Comparison of ENCODE assay signal across 18 cellular contexts in the genomic region with DNA sequence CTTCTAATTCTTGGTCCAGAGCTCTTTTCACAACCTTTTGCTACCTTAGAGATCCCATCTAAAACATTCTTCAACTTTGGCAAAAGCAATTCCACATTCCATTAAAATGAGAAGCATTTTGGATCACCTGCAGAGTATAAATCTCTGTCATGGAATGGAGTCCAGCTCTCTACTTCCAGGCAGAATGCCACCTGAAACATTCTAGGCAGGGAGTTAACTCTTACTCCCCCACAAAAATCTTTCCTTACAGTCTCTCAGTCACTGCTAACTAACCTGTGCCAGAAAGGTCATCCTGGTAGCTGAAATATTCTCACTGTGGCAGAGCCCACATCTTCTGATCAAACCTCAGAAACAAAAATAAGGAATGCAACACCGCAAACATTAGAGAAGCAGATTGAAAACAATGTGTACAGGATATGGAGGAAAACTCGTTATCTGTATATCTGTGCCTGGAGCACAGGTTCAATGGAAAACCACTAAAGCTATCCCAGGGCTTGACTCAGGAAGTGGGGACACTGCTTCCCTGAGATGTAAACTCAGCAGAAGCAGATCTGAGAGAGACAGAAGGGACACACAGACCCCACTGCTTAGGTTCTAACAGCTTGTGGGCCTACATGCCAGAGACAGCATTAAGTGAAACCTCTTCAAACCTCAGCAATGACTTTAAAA.
DNase-seq lines count a peak whose midpoint lies in the region; ATAC-seq and TF ChIP-seq lines count a peak whose summit lies in the region.
"Had no signal": no experiment of that assay in that cellular context is flagged by ENCODE, and none has a peak within 500 bp of the region (broad histone marks: within the 10 kb centered on the region; RNA-seq: fewer than 3 reads in every experiment).

No MANE protein-coding gene starts in this region.

- H3K4me3 ChIP-seq in ascending aorta (no peak overlapping the region), neural progenitor cell (no peak overlapping the region)
- H3K4me3 ChIP-seq: left lung, skin epidermis had no signal

- TF ChIP-seq EP300 in Ishikawa (IDR thresholded peaks at IDR 0.05; ENCODE audit: borderline replicate concordance) = peak; percentile 60

- H2AFZ ChIP-seq in neural progenitor cell (replicated peaks) = no peak overlapping the region

- no peak for TF ChIP-seq RAD21 in Ishikawa (IDR thresholded peaks at IDR 0.05; ENCODE audit: low read depth)

- no peaks in the 10 kb centered on the region for H3K9me3 Mint-ChIP-seq in neural progenitor cell

- no peaks in the 10 kb centered on the region for H3K27me3 Mint-ChIP-seq in neural progenitor cell (ENCODE audit: insufficient read depth, low read depth)
- H3K27me3 Mint-ChIP-seq: activated CD4-positive, alpha-beta T cell treated with anti-CD3 and anti-CD28 coated beads for 36 hours had no signal

- peak; percentile 12 for ATAC-seq in foreskin keratinocyte
- no peak for ATAC-seq in HG02885 (IDR thresholded peaks at IDR 0.05; ENCODE audit: poor library complexity, unreplicated experiment)
- ATAC-seq: activated CD4-positive, alpha-beta T cell treated with anti-CD3 and anti-CD28 coated beads for 36 hours; left lung had no signal

- H3K27me3 ChIP-seq in ascending aorta (no peaks in the 10 kb centered on the region), foreskin keratinocyte (peaks cover 4% of the 10 kb centered on the region), neural progenitor cell (no peaks in the 10 kb centered on the region)
- H3K27me3 ChIP-seq: left lung had no signal

- H3K36me3 ChIP-seq in ascending aorta (no peaks in the 10 kb centered on the region), neural progenitor cell (no peaks in the 10 kb centered on the region)
- H3K36me3 ChIP-seq: left lung had no signal

- H3K4me2 ChIP-seq in neural progenitor cell = no peak overlapping the region
- H3K4me2 ChIP-seq: KMS-11 had no signal

- H3K27ac Mint-ChIP-seq in neural progenitor cell = no peak overlapping the region
- H3K27ac Mint-ChIP-seq: activated CD4-positive, alpha-beta T cell treated with anti-CD3 and anti-CD28 coated beads for 36 hours had no signal

- peaks cover 28% of the 10 kb centered on the region for H3K4me1 Mint-ChIP-seq in neural progenitor cell
- H3K4me1 Mint-ChIP-seq: activated CD4-positive, alpha-beta T cell treated with anti-CD3 and anti-CD28 coated beads for 36 hours had no signal

- TF ChIP-seq CTCF in ascending aorta (IDR thresholded peaks at IDR 0.05) (no peak), foreskin keratinocyte (conservative IDR thresholded peaks at IDR 0.05) (no peak), neural progenitor cell (IDR thresholded peaks at IDR 0.05) (no peak)

- H3K9me3 ChIP-seq in ascending aorta (no peaks in the 10 kb centered on the region), neural progenitor cell (ENCODE audit: low read depth) (no peaks in the 10 kb centered on the region)
- H3K9me3 ChIP-seq: left lung had no signal

- intact Hi-C loops in ascending aorta (cut with DNase I) = no loop called here

- peaks cover 12 to 28% of the 10 kb centered on the region in 2 donors for H3K4me1 ChIP-seq in ascending aorta
- no peaks in the 10 kb centered on the region for H3K4me1 ChIP-seq in foreskin keratinocyte
- peaks cover 12% of the 10 kb centered on the region for H3K4me1 ChIP-seq in neural progenitor cell
- H3K4me1 ChIP-seq: left lung had no signal

- H3F3A ChIP-seq in neural progenitor cell (ENCODE audit: low read depth) = no peaks in the 10 kb centered on the region

- peaks cover 3% of the 10 kb centered on the region for H3K36me3 Mint-ChIP-seq in neural progenitor cell

- no peaks in the 10 kb centered on the region for H4K20me1 ChIP-seq in neural progenitor cell (ENCODE audit: low read depth)

- DNase-seq in ascending aorta (ENCODE audit: low spot score in 2 of 2) (no peak), foreskin keratinocyte (peak in 1 of 2 donors; percentile 54), renal cortical epithelial cell (ENCODE audit: low read depth) (peak; percentile 10), NCI-H774 (lab: John Stamatoyannopoulos, UW) (no peak), NCI-H2029 treated with DMSO at 0.1 percent for 48 hours (lab: John Stamatoyannopoulos, UW) (no peak), neural progenitor cell (ENCODE audit: low spot score) (no peak)
- DNase-seq: activated CD4-positive, alpha-beta T cell treated with anti-CD3 and anti-CD28 coated beads for 36 hours; anterior cingulate cortex; EL; H7; left lung; NCI-H1105 treated with DMSO at 0.1 percent for 48 hours; stimulated activated CD4-positive, alpha-beta T cell treated with anti-CD3 and anti-CD28 coated beads, Interleukin-2, amount 100 ng/mL, for 48 hours had no signal

- H3K4me3 Mint-ChIP-seq in neural progenitor cell = no peak overlapping the region
- H3K4me3 Mint-ChIP-seq: activated CD4-positive, alpha-beta T cell treated with anti-CD3 and anti-CD28 coated beads for 36 hours had no signal

- H3K9ac ChIP-seq in neural progenitor cell = no peak overlapping the region
- H3K9ac ChIP-seq: KMS-11 had no signal

- H3K79me2 ChIP-seq in neural progenitor cell (ENCODE audit: low read depth) = no peaks in the 10 kb centered on the region

- peak overlapping the region; percentile 26 to 42 for H3K27ac ChIP-seq in ascending aorta
- no peak overlapping the region for H3K27ac ChIP-seq in foreskin keratinocyte
- no peak overlapping the region for H3K27ac ChIP-seq in neural progenitor cell
- H3K27ac ChIP-seq: epithelial cell of prostate, KMS-11, left lung, skin epidermis had no signal

TF ChIP-seq in Ishikawa, 13 proteins besides CTCF, POLR2A, EP300 and RAD21:
- TF ChIP-seq ZBTB7A (IDR thresholded peaks at IDR 0.05; ENCODE audit: low read depth) (no peak), NFIC (IDR thresholded peaks at IDR 0.05) (peak; percentile 80), CREB1 (IDR thresholded peaks at IDR 0.05; ENCODE audit: low read depth) (no peak), EGR1 (IDR thresholded peaks at IDR 0.05) (0 out of 2 replicates have a peak, but pooled peaks have one; percentile 10), TAF1 (IDR thresholded peaks at IDR 0.05; ENCODE audit: low read depth) (no peak), TEAD4 (IDR thresholded peaks at IDR 0.05) (peak; percentile 76), MAX (IDR thresholded peaks at IDR 0.05) (no peak), USF1 (IDR thresholded peaks at IDR 0.05) (no peak), CEBPB (IDR thresholded peaks at IDR 0.05) (no peak), FOXM1 (IDR thresholded peaks at IDR 0.05; ENCODE audit: borderline replicate concordance, low read depth) (no peak), YY1 (IDR thresholded peaks at IDR 0.05; ENCODE audit: low read depth) (no peak), TCF12 (IDR thresholded peaks at IDR 0.05; ENCODE audit: low read depth) (peak; percentile 54)
- TF ChIP-seq, protein P1, sequence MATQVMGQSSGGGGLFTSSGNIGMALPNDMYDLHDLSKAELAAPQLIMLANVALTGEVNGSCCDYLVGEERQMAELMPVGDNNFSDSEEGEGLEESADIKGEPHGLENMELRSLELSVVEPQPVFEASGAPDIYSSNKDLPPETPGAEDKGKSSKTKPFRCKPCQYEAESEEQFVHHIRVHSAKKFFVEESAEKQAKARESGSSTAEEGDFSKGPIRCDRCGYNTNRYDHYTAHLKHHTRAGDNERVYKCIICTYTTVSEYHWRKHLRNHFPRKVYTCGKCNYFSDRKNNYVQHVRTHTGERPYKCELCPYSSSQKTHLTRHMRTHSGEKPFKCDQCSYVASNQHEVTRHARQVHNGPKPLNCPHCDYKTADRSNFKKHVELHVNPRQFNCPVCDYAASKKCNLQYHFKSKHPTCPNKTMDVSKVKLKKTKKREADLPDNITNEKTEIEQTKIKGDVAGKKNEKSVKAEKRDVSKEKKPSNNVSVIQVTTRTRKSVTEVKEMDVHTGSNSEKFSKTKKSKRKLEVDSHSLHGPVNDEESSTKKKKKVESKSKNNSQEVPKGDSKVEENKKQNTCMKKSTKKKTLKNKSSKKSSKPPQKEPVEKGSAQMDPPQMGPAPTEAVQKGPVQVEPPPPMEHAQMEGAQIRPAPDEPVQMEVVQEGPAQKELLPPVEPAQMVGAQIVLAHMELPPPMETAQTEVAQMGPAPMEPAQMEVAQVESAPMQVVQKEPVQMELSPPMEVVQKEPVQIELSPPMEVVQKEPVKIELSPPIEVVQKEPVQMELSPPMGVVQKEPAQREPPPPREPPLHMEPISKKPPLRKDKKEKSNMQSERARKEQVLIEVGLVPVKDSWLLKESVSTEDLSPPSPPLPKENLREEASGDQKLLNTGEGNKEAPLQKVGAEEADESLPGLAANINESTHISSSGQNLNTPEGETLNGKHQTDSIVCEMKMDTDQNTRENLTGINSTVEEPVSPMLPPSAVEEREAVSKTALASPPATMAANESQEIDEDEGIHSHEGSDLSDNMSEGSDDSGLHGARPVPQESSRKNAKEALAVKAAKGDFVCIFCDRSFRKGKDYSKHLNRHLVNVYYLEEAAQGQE (IDR thresholded peaks at IDR 0.05; ENCODE audit: low read depth) = no peak

Comparison
In these comparisons a context has a peak if more than half of its experiments do, and no peak if none do; other contexts are left out.
1. H3K27ac ChIP-seq: peak in ascending aorta (2 of 2); none in foreskin keratinocyte (single experiment) and neural progenitor cell (single experiment).